Comparison of ENCODE assay signal across 1 cellular context in the genomic region with DNA sequence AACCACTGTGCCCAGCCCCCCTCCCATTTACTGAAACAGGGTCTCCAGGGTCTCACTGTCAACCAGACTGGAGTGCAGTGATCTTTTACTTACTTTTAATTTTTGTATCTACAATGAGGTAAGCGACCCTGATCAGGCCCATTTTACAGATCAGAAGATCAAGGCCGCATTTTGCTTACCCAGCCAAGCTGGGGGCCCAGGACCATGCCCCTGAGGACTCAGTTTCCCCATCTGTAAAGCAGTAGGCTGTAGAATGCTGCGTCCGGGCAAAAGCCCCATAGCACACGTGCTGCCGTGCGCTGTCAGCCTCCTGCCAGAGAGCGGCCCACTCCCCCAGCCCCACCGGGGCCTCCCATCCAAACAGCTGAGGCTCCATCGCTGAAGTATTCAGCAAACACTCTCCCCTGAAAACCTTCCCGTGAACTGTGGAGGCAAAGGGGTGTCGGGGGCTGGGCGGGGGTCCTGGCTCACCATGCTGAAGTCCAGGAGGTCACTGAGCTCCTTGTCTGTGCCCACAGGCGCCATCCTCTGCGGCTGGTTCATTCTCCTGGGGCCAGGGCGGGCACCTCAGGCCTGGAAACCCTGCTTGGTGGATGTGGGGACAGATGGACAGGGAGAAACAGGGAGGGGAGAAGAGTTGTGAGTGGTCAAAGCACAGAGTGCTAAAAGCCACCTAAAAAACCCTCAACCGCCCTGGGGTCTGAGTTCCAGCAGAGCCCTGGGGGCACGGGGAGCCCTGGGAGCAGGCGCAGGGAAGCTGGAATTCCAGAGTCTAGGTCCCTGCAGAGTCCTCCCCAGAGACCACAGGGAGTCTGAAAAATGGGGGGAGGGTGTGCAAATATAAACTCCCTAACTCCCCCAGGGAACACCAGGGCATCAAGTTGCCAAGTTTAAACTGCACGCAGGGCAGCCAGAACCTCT.
TF ChIP-seq lines count a peak whose summit lies in the region.

No MANE protein-coding gene starts in this region.

TF ChIP-seq in K562, 482 proteins besides CTCF, POLR2A, EP300 and RAD21:
- peak in 1 of 2 experiments; percentile 51; a peak in 2 of 4 replicates for TF ChIP-seq KDM1A (IDR thresholded peaks at IDR 0.05)
- peak; percentile 81 for TF ChIP-seq BCOR (IDR thresholded peaks at IDR 0.05)
- no peak for TF ChIP-seq NUFIP1 (IDR thresholded peaks at IDR 0.05; ENCODE audit: partially characterized antibody)
